Comparison of ENCODE assay signal across 1 cellular context in genomic region chr4:1346781-1347409, GRCh38.
TF ChIP-seq lines count a peak whose summit lies in the region.

UVSSA (plus strand) TSS chr4:1347208; CDS start chr4:1348092, 884 bp downstream.

TF ChIP-seq in HepG2, 621 proteins besides CTCF, POLR2A, EP300 and RAD21 (continued from another document and continues in another):
- TF ChIP-seq ZNF503 (CRISPR knock-in tag; IDR thresholded peaks at IDR 0.05) (peak; percentile 63; the same call in 1 of the 2 replicates), SP2 (CRISPR knock-in tag; IDR thresholded peaks at IDR 0.05) (peak; percentile 92), PRMT3 (CRISPR knock-in tag; IDR thresholded peaks at IDR 0.05; ENCODE audit: borderline replicate concordance, low read depth) (no peak), HOMEZ (CRISPR knock-in tag; IDR thresholded peaks at IDR 0.05; ENCODE audit: low read depth) (0 out of 2 replicates have a peak, but pooled peaks have one; percentile 3), ZNF138 (CRISPR knock-in tag; IDR thresholded peaks at IDR 0.05; ENCODE audit: low read depth) (peak; percentile 55; the same call in 1 of the 2 replicates), NR2F2 (IDR thresholded peaks at IDR 0.05; ENCODE audit: borderline replicate concordance, low read depth) (no peak), ZNF768 (CRISPR knock-in tag; IDR thresholded peaks at IDR 0.05) (no peak), SMAD9 (CRISPR knock-in tag; IDR thresholded peaks at IDR 0.05) (no peak), ELK4 (CRISPR knock-in tag; IDR thresholded peaks at IDR 0.05; ENCODE audit: borderline replicate concordance) (no peak), SMYD3 (CRISPR knock-in tag; IDR thresholded peaks at IDR 0.05) (no peak), SRSF9 (IDR thresholded peaks at IDR 0.05; ENCODE audit: borderline replicate concordance, insufficient read depth, low read depth, low read length, poor library complexity, severe bottlenecking) (no peak), CREBL2 (CRISPR knock-in tag; IDR thresholded peaks at IDR 0.05; ENCODE audit: borderline replicate concordance) (no peak), CEBPB (IDR thresholded peaks at IDR 0.05; ENCODE audit: borderline replicate concordance, low read depth, low read length) (no peak), ERF (CRISPR knock-in tag; IDR thresholded peaks at IDR 0.05) (peak; percentile 74), STAT6 (CRISPR knock-in tag; IDR thresholded peaks at IDR 0.05; ENCODE audit: borderline replicate concordance) (no peak), PBX3 (CRISPR knock-in tag; IDR thresholded peaks at IDR 0.05; ENCODE audit: borderline replicate concordance) (no peak), SPEN (CRISPR knock-in tag; IDR thresholded peaks at IDR 0.05; ENCODE audit: low read depth) (peak; percentile 86), ZNF256 (CRISPR knock-in tag; conservative IDR thresholded peaks at IDR 0.05) (no peak), CHD2 (IDR thresholded peaks at IDR 0.05; ENCODE audit: low read depth, low read length) (no peak), ZGPAT (CRISPR knock-in tag; IDR thresholded peaks at IDR 0.05) (no peak), ZNF563 (CRISPR knock-in tag; IDR thresholded peaks at IDR 0.05) (no peak), STAT5B (CRISPR knock-in tag; IDR thresholded peaks at IDR 0.05) (no peak), SAFB2 (CRISPR knock-in tag; IDR thresholded peaks at IDR 0.05; ENCODE audit: borderline replicate concordance, low read depth) (no peak), CENPT (CRISPR knock-in tag; IDR thresholded peaks at IDR 0.05; ENCODE audit: low read depth) (no peak), RNF2 (conservative IDR thresholded peaks at IDR 0.05; ENCODE audit: low read depth) (no peak), FOXA1 (IDR thresholded peaks at IDR 0.05) (no peak), FOXA1 (CRISPR knock-in tag; IDR thresholded peaks at IDR 0.05) (0 out of 2 replicates have a peak, but pooled peaks have one; percentile 3), ZNF841 (CRISPR knock-in tag; IDR thresholded peaks at IDR 0.05; ENCODE audit: borderline replicate concordance) (no peak), POLR2G (IDR thresholded peaks at IDR 0.05; ENCODE audit: low read depth, low read length) (peak; percentile 54; the same call in 1 of the 2 replicates), ZNF616 (CRISPR knock-in tag; IDR thresholded peaks at IDR 0.05; ENCODE audit: low read depth) (no peak), KIAA2018 (CRISPR knock-in tag; IDR thresholded peaks at IDR 0.05; ENCODE audit: borderline replicate concordance) (no peak), ZBTB4 (CRISPR knock-in tag; IDR thresholded peaks at IDR 0.05; ENCODE audit: borderline replicate concordance) (no peak), ATF5 (CRISPR knock-in tag; IDR thresholded peaks at IDR 0.05; ENCODE audit: low read depth) (no peak), DDIT3 (CRISPR knock-in tag; IDR thresholded peaks at IDR 0.05) (no peak)
